In the genomic region with DNA sequence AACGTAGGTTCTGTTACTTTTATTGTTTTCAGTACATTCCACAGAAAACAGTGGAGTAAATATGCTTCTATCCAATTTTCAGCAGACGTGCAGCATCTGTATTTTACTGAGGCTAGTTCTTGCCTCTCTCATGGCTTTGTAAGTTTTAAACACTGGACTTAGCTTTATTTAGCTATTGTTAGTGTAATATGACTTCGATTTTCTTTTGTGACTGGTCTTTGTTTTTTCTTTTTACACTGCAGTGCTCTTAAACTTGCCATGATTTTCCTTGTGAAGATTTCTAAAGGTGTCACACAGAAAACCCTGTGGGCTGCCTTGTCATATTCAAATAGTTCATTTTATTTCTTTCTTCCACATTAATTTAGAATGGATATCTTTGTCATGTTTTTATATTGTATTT, we compare ENCODE assay signal across 24 cellular contexts.
"Had no signal": no experiment of that assay in that cellular context is flagged by ENCODE, and none has a peak within 500 bp of the region (broad histone marks: within the 10 kb centered on the region; RNA-seq: fewer than 3 reads in every experiment).

No MANE protein-coding gene starts in this region.

- H3K9me3 ChIP-seq: MG63, Peyer's patch, SJCRH30 had no signal

- H3K36me3 ChIP-seq: MG63, Peyer's patch, SJCRH30 had no signal

- H3K4me1 ChIP-seq: Peyer's patch, SJCRH30 had no signal

- H3K27ac ChIP-seq: Peyer's patch, SJCRH30 had no signal

- DNase-seq: Karpas-422, KG1, MG63, NCI-H1092, NCI-H1105 treated with DMSO at 0.1 percent for 48 hours, NCI-H1417 treated with DMSO at 0.1 percent for 48 hours, NCI-H146, NCI-H1694 treated with DMSO at 0.1 percent for 48 hours, NCI-H2029, NCI-H2081 treated with DMSO at 0.1 percent for 48 hours, NCI-H2171, NCI-H226, NCI-H446, NCI-H510A, NCI-H524 treated with DMSO at 0.1 percent for 48 hours, NCI-H69, NCI-H774, PC-3, Peyer's patch, SHP77 treated with DMSO at 0.1 percent for 48 hours, SJCRH30, SW 1271, T-cell had no signal

- ATAC-seq: PC-3, Right ventricle myocardium inferior, T-cell had no signal

- H3K4me3 ChIP-seq: MG63, Peyer's patch, SJCRH30 had no signal

- H3K27me3 ChIP-seq: MG63, Peyer's patch, SJCRH30 had no signal
